In genomic region chr10:121078672-121079102, GRCh38 we compare ENCODE assay signal across 15 cellular contexts.
DNase-seq lines count a peak whose midpoint lies in the region; ATAC-seq and TF ChIP-seq lines count a peak whose summit lies in the region.
"Had no signal": no experiment of that assay in that cellular context is flagged by ENCODE, and none has a peak within 500 bp of the region (broad histone marks: within the 10 kb centered on the region; RNA-seq: fewer than 3 reads in every experiment).

No MANE protein-coding gene starts in this region.

- POLR2A ChIA-PET in RWPE1 (lab: Yijun Ruan, JAX; ENCODE audit: low non-redundant PET) = interaction anchor here (0.5 to 0.8 kb wide), 2 partner anchors 93 to 181 kb away, joined by 3 read pairs; no protein-coding TSS in a partner anchor

- CTCF ChIA-PET in RWPE1 (lab: Yijun Ruan, JAX) = interaction anchor here (0.6 to 0.9 kb wide), 3 partner anchors 11 to 415 kb away, joined by 3 to 4 read pairs (median 3); no protein-coding TSS in a partner anchor

- intact Hi-C loops in heart left ventricle (cut with DNase I) = no loop called here

- TF ChIP-seq CTCF in RWPE1 (conservative IDR thresholded peaks at IDR 0.05; ENCODE audit: low read depth) = no peak
- no peak for TF ChIP-seq CTCF in kidney epithelial cell (IDR thresholded peaks at IDR 0.05; ENCODE audit: insufficient read depth, low read length, poor library complexity, severe bottlenecking)
- TF ChIP-seq CTCF in progenitor cell of endocrine pancreas (IDR thresholded peaks at IDR 0.05; ENCODE audit: unreplicated experiment) = no peak
- TF ChIP-seq CTCF in heart left ventricle (IDR thresholded peaks at IDR 0.05) = no peak

- H3K4me1 ChIP-seq in heart left ventricle = peaks cover 0 to 12% (median under 1%) of the 10 kb centered on the region in 12 donors
- H3K4me1 ChIP-seq: gastrocnemius medialis had no signal

- no peaks in the 10 kb centered on the region for H3K9me3 ChIP-seq in heart left ventricle
- H3K9me3 ChIP-seq: gastrocnemius medialis had no signal

- peak overlapping the region; percentile 88 for H3K27ac ChIP-seq in RWPE1
- H3K27ac ChIP-seq in heart left ventricle = peak overlapping the region in 1 of 12 donors; percentile 70
- H3K27ac ChIP-seq: gastrocnemius medialis had no signal

- no peaks in the 10 kb centered on the region for H3K36me3 ChIP-seq in kidney epithelial cell (ENCODE audit: control insufficient read depth, insufficient read depth, low read length)
- H3K36me3 ChIP-seq in heart left ventricle = no peaks in the 10 kb centered on the region
- H3K36me3 ChIP-seq: gastrocnemius medialis had no signal

- peaks cover 19% of the 10 kb centered on the region for H3K4me1 Mint-ChIP-seq in progenitor cell of endocrine pancreas (ENCODE audit: low read depth)

- ATAC-seq in heart left ventricle = no peak
- ATAC-seq: effector memory CD8-positive, alpha-beta T cell; gastrocnemius medialis had no signal

- no peaks in the 10 kb centered on the region for H3K36me3 Mint-ChIP-seq in progenitor cell of endocrine pancreas (ENCODE audit: insufficient read depth)
- H3K36me3 Mint-ChIP-seq: activated naive CD8-positive, alpha-beta T cell had no signal

- H3K4me3 ChIP-seq in kidney epithelial cell (ENCODE audit: low read depth, low read length) (no peak overlapping the region), heart left ventricle (no peak overlapping the region)
- H3K4me3 ChIP-seq: gastrocnemius medialis had no signal

- H3K4me3 Mint-ChIP-seq in progenitor cell of endocrine pancreas (ENCODE audit: low read depth) = no peak overlapping the region
- H3K4me3 Mint-ChIP-seq: activated naive CD8-positive, alpha-beta T cell; effector memory CD8-positive, alpha-beta T cell had no signal

- peak overlapping the region; percentile 65 for H3K27ac Mint-ChIP-seq in progenitor cell of endocrine pancreas
- H3K27ac Mint-ChIP-seq: activated naive CD8-positive, alpha-beta T cell; effector memory CD8-positive, alpha-beta T cell had no signal

- no peak for TF ChIP-seq POLR2A in heart left ventricle (IDR thresholded peaks at IDR 0.05)

- peaks cover 11% of the 10 kb centered on the region for H3K27me3 Mint-ChIP-seq in progenitor cell of endocrine pancreas
- H3K27me3 Mint-ChIP-seq: activated naive CD8-positive, alpha-beta T cell had no signal

- 63 to 75% (median 73%) methylated on average over 8 of the region's 8 CpGs for WGBS in heart left ventricle, 4 donors

- peaks cover 4% of the 10 kb centered on the region for H3K27me3 ChIP-seq in kidney epithelial cell (ENCODE audit: control insufficient read depth, insufficient read depth, low read length)
- H3K27me3 ChIP-seq in heart left ventricle = peaks cover 0 to 28% (median 0%) of the 10 kb centered on the region in 9 donors
- H3K27me3 ChIP-seq: gastrocnemius medialis had no signal

- H3K9me3 Mint-ChIP-seq in progenitor cell of endocrine pancreas (ENCODE audit: low read depth) = no peaks in the 10 kb centered on the region
- H3K9me3 Mint-ChIP-seq: effector memory CD8-positive, alpha-beta T cell had no signal

- DNase-seq in ELF-1 (ENCODE audit: low read depth, low spot score) = peak; percentile 84
- DNase-seq in RWPE1 (ENCODE audit: low spot score) = peak; percentile 97
- peak; percentile 54 for DNase-seq in kidney epithelial cell (ENCODE audit: low read depth)
- DNase-seq in progenitor cell of endocrine pancreas (ENCODE audit: low spot score, unreplicated experiment) = no peak
- DNase-seq in dermis blood vessel endothelial cell = no peak
- DNase-seq in retina = no peak
- no peak for DNase-seq in heart left ventricle
- no peak for DNase-seq in OCI-M1 (lab: John Stamatoyannopoulos, UW)
- DNase-seq: effector memory CD8-positive, alpha-beta T cell; gastrocnemius medialis; NCI-H1694; NCI-H774; Right ventricle myocardium superior; stimulated activated CD4-positive, alpha-beta T cell treated with anti-CD3 and anti-CD28 coated beads, Interleukin-1b, Interleukin-23, amount 100 ng/mL, for 48 hours had no signal

Comparison
In these comparisons a context has a peak if more than half of its experiments do, and no peak if none do; other contexts are left out.
1. DNase-seq: peak in ELF-1 (single experiment), RWPE1 (single experiment) and kidney epithelial cell (single experiment); none in progenitor cell of endocrine pancreas (single experiment), dermis blood vessel endothelial cell (single experiment), retina (single experiment), heart left ventricle (0 of 5) and OCI-M1 (single experiment).